In genomic region chr14:64178814-64179213, GRCh38 we compare ENCODE assay signal across 18 cellular contexts.
DNase-seq lines count a peak whose midpoint lies in the region; ATAC-seq and TF ChIP-seq lines count a peak whose summit lies in the region.
"Had no signal": no experiment of that assay in that cellular context is flagged by ENCODE, and none has a peak within 500 bp of the region (broad histone marks: within the 10 kb centered on the region; RNA-seq: fewer than 3 reads in every experiment).

No MANE protein-coding gene starts in this region.

- H3K36me3 ChIP-seq in adrenal gland (replicated peaks in 1 of 2): no peaks in the 10 kb centered on the region

- H3K27ac ChIP-seq in adrenal gland: no peak overlapping the region
- H3K27ac ChIP-seq: BLaER1 treated with 17β-estradiol and CSF1 and Interleukin-3, amounts not matched to agents 10 nM and 100 nM had no signal

- H3K4me3 ChIP-seq in adrenal gland: no peak overlapping the region
- H3K4me3 ChIP-seq: BLaER1 treated with 17β-estradiol and CSF1 and Interleukin-3, amounts not matched to agents 10 nM and 100 nM; GM23338 had no signal

- no peaks in the 10 kb centered on the region for H3K27me3 Mint-ChIP-seq in activated T-helper 17 cell treated with anti-CD3 and anti-CD28 coated beads, Interleukin-2, amount 50 U/mL, for 72 hours
- H3K27me3 Mint-ChIP-seq in stimulated activated naive B cell treated with anti-CD40 and anti-IgM and Interleukin-4, amounts not matched to agents 10 μg/mL and 1 μg/mL and 100 μg/mL, for 72 hours: no peaks in the 10 kb centered on the region
- H3K27me3 Mint-ChIP-seq: CD4-positive, CD25-positive, alpha-beta regulatory T cell had no signal

- peaks cover 65% of the 10 kb centered on the region for H3K36me3 Mint-ChIP-seq in activated T-helper 17 cell treated with anti-CD3 and anti-CD28 coated beads, Interleukin-2, amount 50 U/mL, for 72 hours (ENCODE audit: low read depth)
- H3K36me3 Mint-ChIP-seq in stimulated activated naive B cell treated with anti-CD40 and anti-IgM and Interleukin-4, amounts not matched to agents 10 μg/mL and 1 μg/mL and 100 μg/mL, for 72 hours: peaks cover 10 to 15% of the 10 kb centered on the region in 2 donors

- ATAC-seq in activated T-helper 17 cell treated with anti-CD3 and anti-CD28 coated beads, Interleukin-2, amount 50 U/mL, for 72 hours (replicated peaks): peak; percentile 30
- ATAC-seq in stimulated activated naive B cell treated with anti-CD40 and anti-IgM and Interleukin-4, amounts not matched to agents 10 μg/mL and 1 μg/mL and 100 μg/mL, for 72 hours (replicated peaks): no peak
- ATAC-seq: GM23338, HepG2 had no signal

- no peak overlapping the region for H3K4me3 Mint-ChIP-seq in activated T-helper 17 cell treated with anti-CD3 and anti-CD28 coated beads, Interleukin-2, amount 50 U/mL, for 72 hours
- H3K4me3 Mint-ChIP-seq in stimulated activated naive B cell treated with anti-CD40 and anti-IgM and Interleukin-4, amounts not matched to agents 10 μg/mL and 1 μg/mL and 100 μg/mL, for 72 hours: no peak overlapping the region
- H3K4me3 Mint-ChIP-seq: CD4-positive, CD25-positive, alpha-beta regulatory T cell; GM23338 had no signal

- no peak overlapping the region for H3K27ac Mint-ChIP-seq in activated T-helper 17 cell treated with anti-CD3 and anti-CD28 coated beads, Interleukin-2, amount 50 U/mL, for 72 hours
- H3K27ac Mint-ChIP-seq in stimulated activated naive B cell treated with anti-CD40 and anti-IgM and Interleukin-4, amounts not matched to agents 10 μg/mL and 1 μg/mL and 100 μg/mL, for 72 hours: no peak overlapping the region
- H3K27ac Mint-ChIP-seq: GM23338 had no signal

- no peak for TF ChIP-seq CTCF in adrenal gland (IDR thresholded peaks at IDR 0.05)

- H3K9me3 Mint-ChIP-seq in activated T-helper 17 cell treated with anti-CD3 and anti-CD28 coated beads, Interleukin-2, amount 50 U/mL, for 72 hours: no peaks in the 10 kb centered on the region
- no peaks in the 10 kb centered on the region for H3K9me3 Mint-ChIP-seq in stimulated activated naive B cell treated with anti-CD40 and anti-IgM and Interleukin-4, amounts not matched to agents 10 μg/mL and 1 μg/mL and 100 μg/mL, for 72 hours
- H3K9me3 Mint-ChIP-seq: CD4-positive, CD25-positive, alpha-beta regulatory T cell had no signal

- TF ChIP-seq POLR2A in adrenal gland (IDR thresholded peaks at IDR 0.05): no peak

- WGBS in adrenal gland, 4 donors: 90 to 95% (median 93%) methylated on average over 3 of the region's 3 CpGs

- H3K4me1 ChIP-seq in adrenal gland (replicated peaks in 1 of 2): peaks cover 0 to 5% of the 10 kb centered on the region in 2 donors
- H3K4me1 ChIP-seq: BLaER1 treated with 17β-estradiol and CSF1 and Interleukin-3, amounts not matched to agents 10 nM and 100 nM had no signal

- intact Hi-C loops in adrenal gland (cut with DNase I): no loop called here

- H3K4me1 Mint-ChIP-seq in activated T-helper 17 cell treated with anti-CD3 and anti-CD28 coated beads, Interleukin-2, amount 50 U/mL, for 72 hours: peaks cover 12% of the 10 kb centered on the region
- H3K4me1 Mint-ChIP-seq in stimulated activated naive B cell treated with anti-CD40 and anti-IgM and Interleukin-4, amounts not matched to agents 10 μg/mL and 1 μg/mL and 100 μg/mL, for 72 hours: peaks cover 4 to 7% of the 10 kb centered on the region in 2 donors

- no peaks in the 10 kb centered on the region for H3K27me3 ChIP-seq in adrenal gland
- H3K27me3 ChIP-seq: BLaER1 treated with 17β-estradiol and CSF1 and Interleukin-3, amounts not matched to agents 10 nM and 100 nM had no signal

- peak; percentile 7 for DNase-seq in activated CD4-positive, alpha-beta T cell treated with anti-CD3 and anti-CD28 coated beads for 48 hours
- DNase-seq in activated CD4-positive, alpha-beta T cell treated with anti-CD3 and anti-CD28 coated beads, Interleukin-2, amount 50 U/mL, for 48 hours: no peak
- DNase-seq in Daoy (ENCODE audit: low read depth): peak; percentile 19
- peak; percentile 4 for DNase-seq in HT1080 (ENCODE audit: low read depth)
- no peak for DNase-seq in stimulated activated naive B cell treated with anti-CD40 and anti-IgM and Interleukin-4, amounts not matched to agents 10 μg/mL and 1 μg/mL and 100 μg/mL, for 72 hours
- no peak for DNase-seq in adrenal gland
- no peak for DNase-seq in NCI-H1694 (lab: John Stamatoyannopoulos, UW)
- DNase-seq: ACHN; Calu3; CD4-positive, CD25-positive, alpha-beta regulatory T cell; DMS 273 treated with DMSO at 0.1 percent for 48 hours; EL; GDM1; H7 had no signal

- no peaks in the 10 kb centered on the region for H3K9me3 ChIP-seq in adrenal gland (replicated peaks in 1 of 3)

Comparison
In these comparisons a context has a peak if more than half of its experiments do, and no peak if none do; other contexts are left out.
1. DNase-seq: peak in activated CD4-positive, alpha-beta T cell treated with anti-CD3 and anti-CD28 coated beads for 48 hours (single experiment), Daoy (single experiment) and HT1080 (single experiment); none in activated CD4-positive, alpha-beta T cell treated with anti-CD3 and anti-CD28 coated beads, Interleukin-2, amount 50 U/mL, for 48 hours (0 of 2), stimulated activated naive B cell treated with anti-CD40 and anti-IgM and Interleukin-4, amounts not matched to agents 10 μg/mL and 1 μg/mL and 100 μg/mL, for 72 hours (single experiment), adrenal gland (0 of 7) and NCI-H1694 (single experiment).